ENCODE assay signal across 2 cellular contexts in the genomic region with DNA sequence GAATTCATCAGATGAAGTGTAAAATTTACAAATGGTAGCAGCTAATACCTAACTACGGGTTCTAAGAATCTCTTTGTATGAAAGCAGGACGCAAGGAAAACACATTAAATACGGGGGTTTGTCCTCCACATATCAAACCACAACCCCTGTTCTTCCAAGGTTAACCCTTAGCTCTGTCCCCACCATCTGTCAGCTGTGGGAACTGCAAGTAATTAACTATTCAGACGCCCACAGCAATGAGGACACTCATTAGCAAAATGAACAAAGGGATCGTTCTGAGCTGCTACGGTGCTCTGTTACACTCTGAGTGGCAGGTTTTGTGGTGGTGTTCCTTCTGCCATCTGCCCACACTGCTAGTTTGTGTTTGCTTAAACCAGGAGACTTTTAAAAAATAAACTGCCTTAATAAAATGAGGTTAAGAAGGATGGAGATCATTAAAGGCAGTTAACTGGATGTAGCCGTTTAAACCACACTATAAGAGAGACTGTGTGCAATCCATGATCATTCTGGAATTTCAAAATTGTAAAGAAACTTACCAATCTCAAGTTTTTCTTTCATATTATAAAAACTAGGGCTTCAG.
TF ChIP-seq lines count a peak whose summit lies in the region.

No MANE protein-coding gene starts in this region.

TF ChIP-seq in GM23338, 12 proteins besides CTCF, POLR2A, EP300 and RAD21 (continued from another document):
- TF ChIP-seq, protein P1, sequence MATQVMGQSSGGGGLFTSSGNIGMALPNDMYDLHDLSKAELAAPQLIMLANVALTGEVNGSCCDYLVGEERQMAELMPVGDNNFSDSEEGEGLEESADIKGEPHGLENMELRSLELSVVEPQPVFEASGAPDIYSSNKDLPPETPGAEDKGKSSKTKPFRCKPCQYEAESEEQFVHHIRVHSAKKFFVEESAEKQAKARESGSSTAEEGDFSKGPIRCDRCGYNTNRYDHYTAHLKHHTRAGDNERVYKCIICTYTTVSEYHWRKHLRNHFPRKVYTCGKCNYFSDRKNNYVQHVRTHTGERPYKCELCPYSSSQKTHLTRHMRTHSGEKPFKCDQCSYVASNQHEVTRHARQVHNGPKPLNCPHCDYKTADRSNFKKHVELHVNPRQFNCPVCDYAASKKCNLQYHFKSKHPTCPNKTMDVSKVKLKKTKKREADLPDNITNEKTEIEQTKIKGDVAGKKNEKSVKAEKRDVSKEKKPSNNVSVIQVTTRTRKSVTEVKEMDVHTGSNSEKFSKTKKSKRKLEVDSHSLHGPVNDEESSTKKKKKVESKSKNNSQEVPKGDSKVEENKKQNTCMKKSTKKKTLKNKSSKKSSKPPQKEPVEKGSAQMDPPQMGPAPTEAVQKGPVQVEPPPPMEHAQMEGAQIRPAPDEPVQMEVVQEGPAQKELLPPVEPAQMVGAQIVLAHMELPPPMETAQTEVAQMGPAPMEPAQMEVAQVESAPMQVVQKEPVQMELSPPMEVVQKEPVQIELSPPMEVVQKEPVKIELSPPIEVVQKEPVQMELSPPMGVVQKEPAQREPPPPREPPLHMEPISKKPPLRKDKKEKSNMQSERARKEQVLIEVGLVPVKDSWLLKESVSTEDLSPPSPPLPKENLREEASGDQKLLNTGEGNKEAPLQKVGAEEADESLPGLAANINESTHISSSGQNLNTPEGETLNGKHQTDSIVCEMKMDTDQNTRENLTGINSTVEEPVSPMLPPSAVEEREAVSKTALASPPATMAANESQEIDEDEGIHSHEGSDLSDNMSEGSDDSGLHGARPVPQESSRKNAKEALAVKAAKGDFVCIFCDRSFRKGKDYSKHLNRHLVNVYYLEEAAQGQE (IDR thresholded peaks at IDR 0.05; ENCODE audit: unreplicated experiment) = no peak
- TF ChIP-seq ZNF114 (CRISPR knock-in tag; IDR thresholded peaks at IDR 0.05) = no peak

TF ChIP-seq in SK-N-SH treated with all-trans-retinoic acid at 6 μM for 48 hours, 23 proteins besides CTCF, POLR2A, EP300 and RAD21 (continued from another document):
- TF ChIP-seq, protein P2, sequence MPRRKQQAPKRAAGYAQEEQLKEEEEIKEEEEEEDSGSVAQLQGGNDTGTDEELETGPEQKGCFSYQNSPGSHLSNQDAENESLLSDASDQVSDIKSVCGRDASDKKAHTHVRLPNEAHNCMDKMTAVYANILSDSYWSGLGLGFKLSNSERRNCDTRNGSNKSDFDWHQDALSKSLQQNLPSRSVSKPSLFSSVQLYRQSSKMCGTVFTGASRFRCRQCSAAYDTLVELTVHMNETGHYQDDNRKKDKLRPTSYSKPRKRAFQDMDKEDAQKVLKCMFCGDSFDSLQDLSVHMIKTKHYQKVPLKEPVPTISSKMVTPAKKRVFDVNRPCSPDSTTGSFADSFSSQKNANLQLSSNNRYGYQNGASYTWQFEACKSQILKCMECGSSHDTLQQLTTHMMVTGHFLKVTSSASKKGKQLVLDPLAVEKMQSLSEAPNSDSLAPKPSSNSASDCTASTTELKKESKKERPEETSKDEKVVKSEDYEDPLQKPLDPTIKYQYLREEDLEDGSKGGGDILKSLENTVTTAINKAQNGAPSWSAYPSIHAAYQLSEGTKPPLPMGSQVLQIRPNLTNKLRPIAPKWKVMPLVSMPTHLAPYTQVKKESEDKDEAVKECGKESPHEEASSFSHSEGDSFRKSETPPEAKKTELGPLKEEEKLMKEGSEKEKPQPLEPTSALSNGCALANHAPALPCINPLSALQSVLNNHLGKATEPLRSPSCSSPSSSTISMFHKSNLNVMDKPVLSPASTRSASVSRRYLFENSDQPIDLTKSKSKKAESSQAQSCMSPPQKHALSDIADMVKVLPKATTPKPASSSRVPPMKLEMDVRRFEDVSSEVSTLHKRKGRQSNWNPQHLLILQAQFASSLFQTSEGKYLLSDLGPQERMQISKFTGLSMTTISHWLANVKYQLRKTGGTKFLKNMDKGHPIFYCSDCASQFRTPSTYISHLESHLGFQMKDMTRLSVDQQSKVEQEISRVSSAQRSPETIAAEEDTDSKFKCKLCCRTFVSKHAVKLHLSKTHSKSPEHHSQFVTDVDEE (CRISPR knock-in tag; IDR thresholded peaks at IDR 0.05) = no peak
- TF ChIP-seq ZNF70 (CRISPR knock-in tag; IDR thresholded peaks at IDR 0.05) (no peak), OSR1 (CRISPR knock-in tag; IDR thresholded peaks at IDR 0.05) (no peak)
- TF ChIP-seq, protein P3, sequence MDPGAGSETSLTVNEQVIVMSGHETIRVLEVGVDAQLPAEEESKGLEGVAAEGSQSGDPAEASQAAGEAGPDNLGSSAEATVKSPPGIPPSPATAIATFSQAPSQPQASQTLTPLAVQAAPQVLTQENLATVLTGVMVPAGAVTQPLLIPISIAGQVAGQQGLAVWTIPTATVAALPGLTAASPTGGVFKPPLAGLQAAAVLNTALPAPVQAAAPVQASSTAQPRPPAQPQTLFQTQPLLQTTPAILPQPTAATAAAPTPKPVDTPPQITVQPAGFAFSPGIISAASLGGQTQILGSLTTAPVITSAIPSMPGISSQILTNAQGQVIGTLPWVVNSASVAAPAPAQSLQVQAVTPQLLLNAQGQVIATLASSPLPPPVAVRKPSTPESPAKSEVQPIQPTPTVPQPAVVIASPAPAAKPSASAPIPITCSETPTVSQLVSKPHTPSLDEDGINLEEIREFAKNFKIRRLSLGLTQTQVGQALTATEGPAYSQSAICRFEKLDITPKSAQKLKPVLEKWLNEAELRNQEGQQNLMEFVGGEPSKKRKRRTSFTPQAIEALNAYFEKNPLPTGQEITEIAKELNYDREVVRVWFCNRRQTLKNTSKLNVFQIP (CRISPR knock-in tag; IDR thresholded peaks at IDR 0.05; ENCODE audit: borderline replicate concordance, low read depth) = no peak
